2 cellular contexts compared by ENCODE assay signal in genomic region chr9:93262537-93263310, GRCh38.
TF ChIP-seq lines count a peak whose summit lies in the region.

No MANE protein-coding gene starts in this region.

TF ChIP-seq in SK-N-SH, 30 proteins besides CTCF, POLR2A, EP300 and RAD21 (continued from another document):
- no peak for TF ChIP-seq SIN3A (IDR thresholded peaks at IDR 0.05; ENCODE audit: borderline replicate concordance, low read depth, low read length)
- no peak for TF ChIP-seq MXI1 (IDR thresholded peaks at IDR 0.05; ENCODE audit: low read depth, low read length)
- no peak for TF ChIP-seq CHD2 (IDR thresholded peaks at IDR 0.05; ENCODE audit: low read length, partially characterized antibody)
- TF ChIP-seq IRF3 (IDR thresholded peaks at IDR 0.05; ENCODE audit: low read depth, low read length): no peak
- TF ChIP-seq GABPA (IDR thresholded peaks at IDR 0.05; ENCODE audit: low read depth): no peak
- TF ChIP-seq, protein P1, sequence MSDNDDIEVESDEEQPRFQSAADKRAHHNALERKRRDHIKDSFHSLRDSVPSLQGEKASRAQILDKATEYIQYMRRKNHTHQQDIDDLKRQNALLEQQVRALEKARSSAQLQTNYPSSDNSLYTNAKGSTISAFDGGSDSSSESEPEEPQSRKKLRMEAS (IDR thresholded peaks at IDR 0.05; ENCODE audit: low read depth): no peak
- TF ChIP-seq, protein P2, sequence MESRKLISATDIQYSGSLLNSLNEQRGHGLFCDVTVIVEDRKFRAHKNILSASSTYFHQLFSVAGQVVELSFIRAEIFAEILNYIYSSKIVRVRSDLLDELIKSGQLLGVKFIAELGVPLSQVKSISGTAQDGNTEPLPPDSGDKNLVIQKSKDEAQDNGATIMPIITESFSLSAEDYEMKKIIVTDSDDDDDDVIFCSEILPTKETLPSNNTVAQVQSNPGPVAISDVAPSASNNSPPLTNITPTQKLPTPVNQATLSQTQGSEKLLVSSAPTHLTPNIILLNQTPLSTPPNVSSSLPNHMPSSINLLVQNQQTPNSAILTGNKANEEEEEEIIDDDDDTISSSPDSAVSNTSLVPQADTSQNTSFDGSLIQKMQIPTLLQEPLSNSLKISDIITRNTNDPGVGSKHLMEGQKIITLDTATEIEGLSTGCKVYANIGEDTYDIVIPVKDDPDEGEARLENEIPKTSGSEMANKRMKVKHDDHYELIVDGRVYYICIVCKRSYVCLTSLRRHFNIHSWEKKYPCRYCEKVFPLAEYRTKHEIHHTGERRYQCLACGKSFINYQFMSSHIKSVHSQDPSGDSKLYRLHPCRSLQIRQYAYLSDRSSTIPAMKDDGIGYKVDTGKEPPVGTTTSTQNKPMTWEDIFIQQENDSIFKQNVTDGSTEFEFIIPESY (IDR thresholded peaks at IDR 0.05; ENCODE audit: borderline replicate concordance, low read depth): no peak
- no peak for TF ChIP-seq NRF1 (IDR thresholded peaks at IDR 0.05; ENCODE audit: low read depth, low read length)

TF ChIP-seq in SK-N-SH treated with all-trans-retinoic acid at 6 μM for 48 hours, 23 proteins besides CTCF, POLR2A, EP300 and RAD21 (continued from another document):
- TF ChIP-seq ARNTL (CRISPR knock-in tag; IDR thresholded peaks at IDR 0.05; ENCODE audit: borderline replicate concordance, low read depth): no peak
- no peak for TF ChIP-seq ZFP30 (CRISPR knock-in tag; IDR thresholded peaks at IDR 0.05)
- no peak for TF ChIP-seq ZNF70 (CRISPR knock-in tag; IDR thresholded peaks at IDR 0.05)
- no peak for TF ChIP-seq GLIS3 (CRISPR knock-in tag; IDR thresholded peaks at IDR 0.05)
- TF ChIP-seq, protein P3, sequence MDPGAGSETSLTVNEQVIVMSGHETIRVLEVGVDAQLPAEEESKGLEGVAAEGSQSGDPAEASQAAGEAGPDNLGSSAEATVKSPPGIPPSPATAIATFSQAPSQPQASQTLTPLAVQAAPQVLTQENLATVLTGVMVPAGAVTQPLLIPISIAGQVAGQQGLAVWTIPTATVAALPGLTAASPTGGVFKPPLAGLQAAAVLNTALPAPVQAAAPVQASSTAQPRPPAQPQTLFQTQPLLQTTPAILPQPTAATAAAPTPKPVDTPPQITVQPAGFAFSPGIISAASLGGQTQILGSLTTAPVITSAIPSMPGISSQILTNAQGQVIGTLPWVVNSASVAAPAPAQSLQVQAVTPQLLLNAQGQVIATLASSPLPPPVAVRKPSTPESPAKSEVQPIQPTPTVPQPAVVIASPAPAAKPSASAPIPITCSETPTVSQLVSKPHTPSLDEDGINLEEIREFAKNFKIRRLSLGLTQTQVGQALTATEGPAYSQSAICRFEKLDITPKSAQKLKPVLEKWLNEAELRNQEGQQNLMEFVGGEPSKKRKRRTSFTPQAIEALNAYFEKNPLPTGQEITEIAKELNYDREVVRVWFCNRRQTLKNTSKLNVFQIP (CRISPR knock-in tag; IDR thresholded peaks at IDR 0.05; ENCODE audit: borderline replicate concordance, low read depth): no peak
- no peak for TF ChIP-seq ISL1 (CRISPR knock-in tag; IDR thresholded peaks at IDR 0.05)
TF ChIP-seq in SK-N-SH treated with all-trans-retinoic acid at 6 μM for 48 hours: peak in this region for 0.
